In the genomic region with DNA sequence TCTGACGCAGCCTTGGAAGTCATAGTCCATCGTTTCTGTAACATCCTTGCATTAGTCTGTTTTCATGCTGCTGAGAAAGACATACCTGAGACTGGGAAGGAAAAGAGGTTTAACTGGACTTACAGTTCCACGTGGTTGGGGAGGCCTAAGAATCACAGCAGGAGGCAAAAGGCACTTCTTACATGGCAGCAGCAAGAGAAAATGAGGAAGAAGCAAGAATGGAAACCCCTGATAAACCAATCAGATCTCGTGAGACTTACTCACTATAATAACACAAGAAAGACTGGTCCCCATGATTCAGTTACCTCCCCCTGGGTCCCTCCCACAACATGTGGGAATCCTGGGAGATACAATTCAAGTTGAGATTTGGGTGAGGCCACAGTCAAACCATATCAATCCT, we compare ENCODE assay signal across 20 cellular contexts. TPM values are rescaled to one million over a fixed set of nuclear protein-coding genes. Genes with fewer than 3 reads are reported as not detected.
"Had no signal": no experiment of that assay in that cellular context is flagged by ENCODE, and none has a peak within 500 bp of the region (broad histone marks: within the 10 kb centered on the region; RNA-seq: fewer than 3 reads in every experiment).

No MANE protein-coding gene starts in this region.

RNA-seq across cellular contexts. Expression of a gene that starts 40.2 kb away (rescaled TPM):
- total RNA-seq: colonic mucosa; dermis blood vessel endothelial cell; esophagus squamous epithelium; heart right ventricle; left cardiac atrium; left lung; lower leg skin; lung microvascular endothelial cell; mesothelial cell of epicardium; mucosa of descending colon; natural killer cell treated with Interleukin-12 subunit alpha and Interleukin-12 subunit beta and Interleukin-15 and Interleukin-18, amount 100 ng/mL, for 72 hours; omental fat pad; progenitor cell of endocrine pancreas; sciatic nerve; smooth muscle cell; suprapubic skin; transverse colon; urinary bladder had no signal

RNA-seq across cellular contexts. Expression of a gene that starts 43.4 kb away (rescaled TPM):
- total RNA-seq: dermis blood vessel endothelial cell; kidney epithelial cell; left cardiac atrium; lung microvascular endothelial cell; mesothelial cell of epicardium; natural killer cell treated with Interleukin-12 subunit alpha and Interleukin-12 subunit beta and Interleukin-15 and Interleukin-18, amount 100 ng/mL, for 72 hours; neural crest cell; omental fat pad; progenitor cell of endocrine pancreas; smooth muscle cell had no signal

RNA-seq across cellular contexts. Expression of a gene that starts 48.4 kb away (rescaled TPM):
- total RNA-seq: colonic mucosa; dermis blood vessel endothelial cell; heart right ventricle; kidney epithelial cell; left cardiac atrium; lower leg skin; lung microvascular endothelial cell; mesothelial cell of epicardium; mucosa of descending colon; natural killer cell treated with Interleukin-12 subunit alpha and Interleukin-12 subunit beta and Interleukin-15 and Interleukin-18, amount 100 ng/mL, for 72 hours; neural crest cell; progenitor cell of endocrine pancreas; sciatic nerve; smooth muscle cell; suprapubic skin had no signal
